In genomic region chr1:38018864-38019343, GRCh38 we compare ENCODE assay signal across 1 cellular context.
TF ChIP-seq lines count a peak whose summit lies in the region.

No MANE protein-coding gene starts in this region.

TF ChIP-seq in GM12878, 131 proteins besides CTCF, POLR2A, EP300 and RAD21:
- no peak for TF ChIP-seq TAF1 (IDR thresholded peaks at IDR 0.05; ENCODE audit: borderline replicate concordance, low read depth, low read length)
- TF ChIP-seq ZNF24 (IDR thresholded peaks at IDR 0.05): peak; percentile 74
- 0 out of 2 replicates have a peak, but pooled peaks have one; percentile 40 for TF ChIP-seq MXI1 (IDR thresholded peaks at IDR 0.05; ENCODE audit: low read depth, low read length)
- TF ChIP-seq SMC3 (IDR thresholded peaks at IDR 0.05; ENCODE audit: borderline replicate concordance, low read length): peak; percentile 61; the same call in 1 of the 2 replicates
